8 cellular contexts compared by ENCODE assay signal in the genomic region with DNA sequence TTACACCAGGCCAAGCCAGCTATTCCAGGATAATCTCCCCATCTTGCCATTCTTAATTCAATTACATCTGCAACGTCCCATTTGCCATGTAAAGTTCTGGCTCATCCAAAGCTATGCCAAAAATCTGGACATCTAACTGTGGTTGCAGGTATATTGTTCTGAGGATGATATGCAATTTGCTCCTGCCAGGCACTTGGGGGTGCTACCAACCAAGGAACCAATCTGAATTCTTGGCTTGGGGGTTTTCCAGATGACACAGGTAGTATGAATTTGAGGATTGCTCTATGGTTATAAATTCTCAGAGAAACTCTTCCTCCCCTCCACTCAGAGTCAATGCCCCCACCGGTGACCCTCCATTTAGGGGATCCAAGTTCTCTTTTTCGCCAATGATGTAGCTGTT. TPM values are rescaled to one million over a fixed set of nuclear protein-coding genes. Genes with fewer than 3 reads are reported as not detected.
A peak's percentile ranks its signal among the peaks of the same experiment; 100 is the strongest.
DNase-seq lines count a peak whose midpoint lies in the region; ATAC-seq, FAIRE-seq and TF ChIP-seq lines count a peak whose summit lies in the region.

No MANE protein-coding gene starts in this region.

- dilution Hi-C loops in endothelial cell of umbilical vein (cut with MboI; ENCODE audit: extremely low pct_ligation_motif_present, low sequenced_read_pairs), result no loop called here

- H3K9me1 ChIP-seq in endothelial cell of umbilical vein (replicated peaks; ENCODE audit: control insufficient read depth, extremely low read depth, insufficient read depth, low read length), result no peaks in the 10 kb centered on the region

- H3K27me3 ChIP-seq in endothelial cell of umbilical vein (ENCODE audit: control insufficient read depth in 2 of 2, insufficient read depth in 2 of 2, low read length in 2 of 2), result no peaks in the 10 kb centered on the region

- H3K36me3 ChIP-seq in endothelial cell of umbilical vein (ENCODE audit: control insufficient read depth in 2 of 2, extremely low read depth in 1 of 2, insufficient read depth in 2 of 2, low read length in 2 of 2) (peaks cover 0 to 1% of the 10 kb centered on the region in 2 experiments), kidney (ENCODE audit: control insufficient read depth in 1 of 2, insufficient read depth in 2 of 2, low read length in 2 of 2) (peaks cover 10 to 15% of the 10 kb centered on the region in 2 donors)

- TF ChIP-seq POLR2A in endothelial cell of umbilical vein (IDR thresholded peaks at IDR 0.05; ENCODE audit: low read depth, low read length), result no peak

- H3K9ac ChIP-seq in endothelial cell of umbilical vein (replicated peaks; ENCODE audit: extremely low read depth, insufficient read depth, low read length), result no peak overlapping the region
- no peak overlapping the region for H3K9ac ChIP-seq in kidney (ENCODE audit: low read length in 2 of 2)

- no TSS peak for BruUV-seq in endothelial cell of umbilical vein (replicated peaks; lab: Mats Ljungman, UMichigan)

- H2AFZ ChIP-seq in endothelial cell of umbilical vein (ENCODE audit: low read depth, low read length), result no peak overlapping the region

- H3K79me2 ChIP-seq in endothelial cell of umbilical vein (ENCODE audit: control insufficient read depth, insufficient read depth, low read length), result no peaks in the 10 kb centered on the region

- POLR2A ChIA-PET in endothelial cell of umbilical vein (lab: Charles Lee), result no interaction called here

- peak; percentile 59 for FAIRE-seq in endothelial cell of umbilical vein (lab: Jason Lieb, UNC)
- FAIRE-seq in kidney (lab: Jason Lieb, UNC), result no peak

- no peak overlapping the region for H3K27ac ChIP-seq in endothelial cell of umbilical vein (ENCODE audit: insufficient read depth, low read depth, low read length)
- no peak overlapping the region for H3K27ac ChIP-seq in kidney (ENCODE audit: low read depth in 2 of 2, low read length in 2 of 2)

- H4K20me1 ChIP-seq in endothelial cell of umbilical vein (replicated peaks; ENCODE audit: control insufficient read depth, extremely low read depth, insufficient read depth, low read length), result no peaks in the 10 kb centered on the region

- H3K4me2 ChIP-seq in endothelial cell of umbilical vein (ENCODE audit: insufficient read depth, low read length), result no peak overlapping the region

- intact Hi-C loops in endothelial cell of umbilical vein (cut with micrococcal nuclease), result loop anchor here (10.0 kb wide), 1 partner anchor 982 kb away; no protein-coding TSS in a partner anchor
- intact Hi-C loops in kidney (cut with DNase I), result no loop called here

- H3K4me3 ChIP-seq in endothelial cell of umbilical vein (replicated peaks in 1 of 3; ENCODE audit: insufficient read depth in 1 of 3, low read depth in 1 of 3, low read length in 3 of 3) (no peak overlapping the region), kidney (ENCODE audit: low read length in 2 of 2) (no peak overlapping the region)

- peaks cover 4% of the 10 kb centered on the region for H3K4me1 ChIP-seq in endothelial cell of umbilical vein (ENCODE audit: control insufficient read depth, extremely low read depth, insufficient read depth, low read length)
- peaks cover 9 to 11% of the 10 kb centered on the region in 2 donors for H3K4me1 ChIP-seq in kidney (ENCODE audit: control insufficient read depth in 1 of 2, insufficient read depth in 1 of 2, low read depth in 1 of 2, low read length in 2 of 2)

- ATAC-seq in HG03571 (IDR thresholded peaks at IDR 0.05; ENCODE audit: unreplicated experiment) (no peak), HG03439 (IDR thresholded peaks at IDR 0.05; ENCODE audit: unreplicated experiment) (no peak)

- CTCF ChIA-PET in endothelial cell of umbilical vein (lab: Charles Lee), result interaction anchor here (0.6 to 11.1 kb wide), 33 partner anchors 9 to 449 kb away, joined by 3 to 239 read pairs (median 4); a partner anchor contains a TSS

- H3K9me3 ChIP-seq in endothelial cell of umbilical vein (replicated peaks; ENCODE audit: control insufficient read depth, insufficient read depth, low read length) (no peaks in the 10 kb centered on the region), kidney (ENCODE audit: control insufficient read depth in 1 of 2, low read length in 2 of 2) (no peaks in the 10 kb centered on the region)

- DNase-seq in AG09319 (ENCODE audit: extremely low read depth, low read depth) (peak; percentile 7), GM13976 (ENCODE audit: low spot score) (peak; percentile 68), T-helper 9 cell (peak; percentile 27), endothelial cell of umbilical vein (ENCODE audit: low read depth, low spot score) (peak; percentile 40), kidney (no peak)
- peak in 2 of 3 donors; percentile 16 to 21 for DNase-seq in stimulated activated CD4-positive, alpha-beta T cell treated with anti-CD3 and anti-CD28 coated beads, Interleukin-12 subunit alpha, Interleukin-12 subunit beta, amount 100 ng/mL, for 48 hours (ENCODE audit: low read depth in 2 of 3, low spot score in 1 of 3)

- in situ Hi-C loops in GM13976 (cut with MboI; ENCODE audit: low sequenced_read_pairs, unreplicated experiment), result loop anchor here (10.0 kb wide), 2 partner anchors 298 to 432 kb away; a partner anchor contains a TSS

- peak; percentile 63 for TF ChIP-seq CTCF in AG09319 (IDR thresholded peaks at IDR 0.05; ENCODE audit: low read depth, low read length)
- peak; percentile 60 for TF ChIP-seq CTCF in GM13976 (IDR thresholded peaks at IDR 0.05; ENCODE audit: borderline replicate concordance, control extremely low read depth, extremely low read depth, insufficient read depth, missing control alignments)
- peak; percentile 55 to 70 for TF ChIP-seq CTCF in endothelial cell of umbilical vein (IDR thresholded peaks at IDR 0.05; ENCODE audit: extremely low read depth in 1 of 2, insufficient read depth in 1 of 2, low read depth in 1 of 2, low read length in 2 of 2)
- no peak for TF ChIP-seq CTCF in kidney (IDR thresholded peaks at IDR 0.05; ENCODE audit: borderline replicate concordance, extremely low read depth, insufficient read depth)

TF ChIP-seq in endothelial cell of umbilical vein, 7 proteins besides CTCF, POLR2A, EP300 and RAD21:
- no peak for TF ChIP-seq MYC (IDR thresholded peaks at IDR 0.05; ENCODE audit: low read depth, low read length)
- TF ChIP-seq FOS (IDR thresholded peaks at IDR 0.05; ENCODE audit: borderline replicate concordance, insufficient read depth, low read length), result no peak
- TF ChIP-seq JUN (IDR thresholded peaks at IDR 0.05; ENCODE audit: borderline replicate concordance, insufficient read depth, insufficient read length, low read depth), result no peak
- TF ChIP-seq POLR2AphosphoS5 (IDR thresholded peaks at IDR 0.05; ENCODE audit: insufficient read depth, low read depth, low read length), result no peak
- TF ChIP-seq, protein P1, sequence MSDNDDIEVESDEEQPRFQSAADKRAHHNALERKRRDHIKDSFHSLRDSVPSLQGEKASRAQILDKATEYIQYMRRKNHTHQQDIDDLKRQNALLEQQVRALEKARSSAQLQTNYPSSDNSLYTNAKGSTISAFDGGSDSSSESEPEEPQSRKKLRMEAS (IDR thresholded peaks at IDR 0.05; ENCODE audit: insufficient read depth, insufficient read length), result no peak
- TF ChIP-seq EZH2 (IDR thresholded peaks at IDR 0.05; ENCODE audit: borderline replicate concordance, low read depth, low read length, severe bottlenecking), result no peak
- no peak for TF ChIP-seq GATA2 (IDR thresholded peaks at IDR 0.05; ENCODE audit: insufficient read depth, insufficient read length, low read depth, low read length)

RNA-seq across cellular contexts. Expression of a gene that starts 33.0 kb away (rescaled TPM):
- 13.9 and 18.8 TPM in 2 replicates for total RNA-seq in endothelial cell of umbilical vein
- 36.6 and 39.0 TPM in 2 replicates for polyA plus RNA-seq in endothelial cell of umbilical vein
- 37.7 and 41.6 TPM in 2 replicates for polyA plus RNA-seq in endothelial cell of umbilical vein (2011; cell fraction: cytosol; rRNA removed)
- 17.0 and 22.6 TPM in 2 replicates for polyA plus RNA-seq in endothelial cell of umbilical vein (2011; cell fraction: nucleus; rRNA removed)
- 25.8 and 27.9 TPM in 2 replicates for polyA plus RNA-seq in endothelial cell of umbilical vein (2012)
- polyA minus RNA-seq in endothelial cell of umbilical vein, result 37.0 and 39.4 TPM in 2 replicates
- polyA minus RNA-seq in endothelial cell of umbilical vein (2011; cell fraction: cytosol; rRNA and poly(A)+ RNA removed), result 1.4 TPM
- polyA minus RNA-seq in endothelial cell of umbilical vein (2011; cell fraction: nucleus; rRNA and poly(A)+ RNA removed), result 8.8 and 9.0 TPM in 2 replicates
- total RNA-seq in kidney, result 130 TPM
- polyA plus RNA-seq in kidney (ENCODE audit: insufficient read depth, low read depth, low replicate concordance), result 462 TPM
